In genomic region chr9:123911024-123911423, GRCh38 we compare ENCODE assay signal across 23 cellular contexts. TPM values are rescaled to one million over a fixed set of nuclear protein-coding genes. Genes with fewer than 3 reads are reported as not detected.
DNase-seq lines count a peak whose midpoint lies in the region; ATAC-seq, FAIRE-seq and TF ChIP-seq lines count a peak whose summit lies in the region.
"Had no signal": no experiment of that assay in that cellular context is flagged by ENCODE, and none has a peak within 500 bp of the region (broad histone marks: within the 10 kb centered on the region; RNA-seq: fewer than 3 reads in every experiment).

No MANE protein-coding gene starts in this region.

- intact Hi-C loops in K562 (cut with micrococcal nuclease): no loop called here

- CTCF ChIA-PET in K562 (lab: Yijun Ruan, JAX; ENCODE audit: low intra/inter-chr PET ratio): no interaction called here

- peaks cover 0 to 5% of the 10 kb centered on the region in 2 experiments; a peak in 1 of 5 replicates for H3K4me1 ChIP-seq in K562 (replicated peaks in 1 of 2; ENCODE audit: control insufficient read depth in 2 of 2, insufficient read depth in 2 of 2, low read length in 2 of 2)
- H3K4me1 ChIP-seq: BE2C, BLaER1 had no signal

- H3K79me2 ChIP-seq in K562 (ENCODE audit: control insufficient read depth, insufficient read depth, low read length): peaks cover 25% of the 10 kb centered on the region; the same call in 2 of the 3 replicates

- FAIRE-seq in H54 (lab: Jason Lieb, UNC) (peak; percentile 89), K562 (lab: Jason Lieb, UNC) (no peak)
- FAIRE-seq: A204.1, GM12878, GM12892, GM19239 had no signal

- no peak overlapping the region for H3K9ac ChIP-seq in K562 (ENCODE audit: insufficient read depth in 1 of 2, low read depth in 2 of 2, low read length in 2 of 2)
- H3K9ac ChIP-seq: BLaER1 had no signal

- H3K4me2 ChIP-seq in K562 (ENCODE audit: insufficient read depth, low read length): no peak overlapping the region
- H3K4me2 ChIP-seq: BLaER1 had no signal

- H3K9me3 ChIP-seq in K562 (replicated peaks; ENCODE audit: control insufficient read depth, insufficient read depth, low read depth, low read length): no peaks in the 10 kb centered on the region; the same call in 1 of the 2 replicates
- H3K9me3 ChIP-seq: BE2C had no signal

- no peak for TF ChIP-seq EP300 in K562 (IDR thresholded peaks at IDR 0.05; ENCODE audit: low read length)

- no peaks in the 10 kb centered on the region for H3K27me3 ChIP-seq in K562 (ENCODE audit: control insufficient read depth in 2 of 2, insufficient read depth in 2 of 2, low read length in 2 of 2)
- H3K27me3 ChIP-seq: BE2C, BLaER1 had no signal

- TF ChIP-seq POLR2A in H54 (IDR thresholded peaks at IDR 0.05; ENCODE audit: low read depth, low read length) (no peak), K562 (conservative IDR thresholded peaks at IDR 0.05) (no peak)

- no peak overlapping the region for H3K4me3 ChIP-seq in K562
- H3K4me3 ChIP-seq: BLaER1, GM12878 had no signal

- no peak for TF ChIP-seq RAD21 in K562 (CRISPR knock-in tag; conservative IDR thresholded peaks at IDR 0.05 in 1 of 2, IDR thresholded peaks at IDR 0.05 in 1 of 2)

- no peak for ATAC-seq in K562
- ATAC-seq in GM18498 (IDR thresholded peaks at IDR 0.05; ENCODE audit: unreplicated experiment): no peak
- ATAC-seq: GM12878 had no signal

- no TSS peak for BruUV-seq in K562 (replicated peaks; lab: Mats Ljungman, UMichigan)

- no peak for TF ChIP-seq CTCF in K562 (IDR thresholded peaks at IDR 0.05 in 2 of 3, conservative IDR thresholded peaks at IDR 0.05 in 1 of 3; ENCODE audit: insufficient read depth in 2 of 3, low read depth in 1 of 3, low read length in 3 of 3)

- no peaks in the 10 kb centered on the region for H3K36me3 ChIP-seq in K562 (ENCODE audit: control insufficient read depth, insufficient read depth, low read length)
- H3K36me3 ChIP-seq: BE2C had no signal

- POLR2A ChIA-PET in K562 (lab: Yijun Ruan, JAX): interaction anchor here (0.7 kb wide), 1 partner anchor 8 kb away, joined by 3 read pairs; no protein-coding TSS in a partner anchor

- no peak overlapping the region for H3K27ac ChIP-seq in K562 (ENCODE audit: extremely low read depth, low read depth, low read length)
- H3K27ac ChIP-seq: BLaER1 had no signal

- no peak overlapping the region for H2AFZ ChIP-seq in K562 (ENCODE audit: low read depth, low read length)

- in situ Hi-C loops in K562 (cut with MboI): no loop called here

- DNase-seq in H54 (ENCODE audit: insufficient read length, low spot score) (no peak), K562 (ENCODE audit: extremely low read depth in 1 of 4, low spot score in 3 of 4) (no peak), EL (no peak), DMS79 treated with DMSO at 0.1 percent for 48 hours (lab: John Stamatoyannopoulos, UW) (no peak)
- DNase-seq: 8988T; ACHN; BE2C; C1 segment of cervical spinal cord; CD4-positive, alpha-beta memory T cell; CD4-positive, CD25-positive, alpha-beta regulatory T cell; CD8-positive, alpha-beta memory T cell; COR-L47; DMS 273 treated with DMSO at 0.1 percent for 48 hours; DMS153; DMS53; DMS79; GDM1 had no signal

- H3K9me1 ChIP-seq in K562 (ENCODE audit: control insufficient read depth, insufficient read depth, low read length): no peaks in the 10 kb centered on the region

- WGBS in K562 (ENCODE audit: insufficient coverage, low coverage, missing lambda C conversion rate): 88% methylated on average over 1 of the region's 1 CpG

- no peaks in the 10 kb centered on the region for H4K20me1 ChIP-seq in K562 (replicated peaks; ENCODE audit: control insufficient read depth, insufficient read depth, low read length)
- H4K20me1 ChIP-seq: BLaER1 had no signal

TF ChIP-seq in K562, 482 proteins besides CTCF, POLR2A, EP300 and RAD21:
- TF ChIP-seq PCBP2 (IDR thresholded peaks at IDR 0.05; ENCODE audit: low read depth, low read length, poor library complexity, severe bottlenecking) (no peak), RBM25 (IDR thresholded peaks at IDR 0.05; ENCODE audit: low read depth, low read length, severe bottlenecking) (peak; percentile 10)

RNA-seq across cellular contexts. Expression of gene DENND1A, which starts 18.9 kb away (rescaled TPM):
- 113 and 184 TPM in 2 replicates for total RNA-seq in K562 (2011; cell fraction: chromatin; rRNA removed; ENCODE audit: low replicate concordance)
- 47.5 and 54.5 TPM in 2 replicates for total RNA-seq in K562 (2011; cell fraction: nucleolus; rRNA removed)
- 95.0 and 115 TPM in 2 replicates for total RNA-seq in K562 (2011; cell fraction: nucleoplasm; rRNA removed)
- total RNA-seq in K562 (2014; rRNA removed) (15.6 and 15.7 TPM in 2 replicates), K562 (2014; rRNA removed; fragmentation: Illumina TruSeq; extraction: Trizol) (12.8 and 13.3 TPM in 2 replicates), K562 (2015; rRNA removed; fragmentation: Illumina TruSeq; extraction: Trizol) (10.2 and 12.7 TPM in 2 replicates), K562 (2021) (27.9 and 28.5 TPM in 2 replicates)
- polyA plus RNA-seq in K562 (2011; rRNA removed) (29.5 and 41.9 TPM in 2 replicates), K562 (2014; fragmentation: Illumina TruSeq; extraction: Trizol) (19.1 and 25.8 TPM in 2 replicates), K562 (2014; fragmentation: Nextera tagmentation; extraction: Ambion mirVana) (1 to 10 TPM; 7.6 to 7.7 TPM), K562 (2014; rRNA removed) (17.3 and 22.7 TPM in 2 replicates)
- 52.6 and 55.0 TPM in 2 replicates for polyA plus RNA-seq in K562 (2011; cell fraction: cytosol; rRNA removed)
- 45.9 and 63.9 TPM in 2 replicates for polyA plus RNA-seq in K562 (2011; cell fraction: nucleus; rRNA removed)
- polyA plus RNA-seq in K562 (2012): 20.1 and 23.6 TPM in 2 replicates
- 38.7 and 44.7 TPM in 2 replicates for polyA minus RNA-seq in K562 (2011; rRNA and poly(A)+ RNA removed)
- polyA minus RNA-seq in K562 (2011; cell fraction: cytosol; rRNA and poly(A)+ RNA removed): 22.0 and 34.3 TPM in 2 replicates
- 28.7 and 29.8 TPM in 2 replicates for polyA minus RNA-seq in K562 (2011; cell fraction: nucleus; rRNA and poly(A)+ RNA removed)
